ENCODE assay signal across 18 cellular contexts in the genomic region with DNA sequence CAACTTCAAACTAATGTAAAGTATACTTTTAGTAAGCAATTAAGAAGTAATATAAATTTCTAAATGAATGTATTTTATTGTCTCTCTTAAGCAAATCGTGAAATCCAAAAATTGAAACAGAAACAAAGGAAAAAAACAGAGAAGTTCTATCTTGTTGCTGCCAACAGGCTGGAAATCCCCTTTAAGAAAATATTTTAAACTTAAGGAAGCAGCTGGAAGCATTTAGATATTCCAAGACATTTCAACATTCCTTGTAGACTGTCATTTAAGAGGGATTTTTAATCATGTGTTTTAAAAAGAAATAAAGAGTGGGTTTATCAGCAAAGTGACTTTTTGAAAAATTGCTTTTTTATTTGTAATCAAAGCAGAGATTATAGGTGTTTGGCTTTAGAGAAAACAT.
DNase-seq lines count a peak whose midpoint lies in the region; ATAC-seq and TF ChIP-seq lines count a peak whose summit lies in the region.
"Had no signal": no experiment of that assay in that cellular context is flagged by ENCODE, and none has a peak within 500 bp of the region (broad histone marks: within the 10 kb centered on the region; RNA-seq: fewer than 3 reads in every experiment).

No MANE protein-coding gene starts in this region.

- TF ChIP-seq POLR2A in testis (IDR thresholded peaks at IDR 0.05) = no peak

- no peaks in the 10 kb centered on the region for H3K27me3 ChIP-seq in left ventricle myocardium inferior (ENCODE audit: low read depth)
- peaks cover 0 to 4% (median 0%) of the 10 kb centered on the region in 45 donors for H3K27me3 ChIP-seq in dorsolateral prefrontal cortex
- no peaks in the 10 kb centered on the region for H3K27me3 ChIP-seq in testis
- H3K27me3 ChIP-seq: BLaER1 had no signal

- ATAC-seq in left cardiac atrium (no peak), HG03460 (IDR thresholded peaks at IDR 0.05; ENCODE audit: unreplicated experiment) (no peak)
- ATAC-seq: GM12878, Panc1 had no signal

- peak overlapping the region; percentile 9 to 81 (median 58) for H3K27ac Mint-ChIP-seq in nephron
- H3K27ac Mint-ChIP-seq: CD4-positive, alpha-beta memory T cell had no signal

- TF ChIP-seq CTCF in left ventricle myocardium inferior (IDR thresholded peaks at IDR 0.05; ENCODE audit: borderline replicate concordance) (no peak), nephron (IDR thresholded peaks at IDR 0.05; ENCODE audit: unreplicated experiment in 3 of 3) (no peak), dorsolateral prefrontal cortex (IDR thresholded peaks at IDR 0.05 in 54 of 56, conservative IDR thresholded peaks at IDR 0.05 in 2 of 56; ENCODE audit: low read depth in 1 of 56, partially characterized antibody in 56 of 56) (no peak), testis (IDR thresholded peaks at IDR 0.05) (no peak)

- H3K4me3 Mint-ChIP-seq in nephron = no peak overlapping the region
- H3K4me3 Mint-ChIP-seq: CD4-positive, alpha-beta memory T cell had no signal

- intact Hi-C loops in left ventricle myocardium inferior (cut with micrococcal nuclease) (no loop called here), left cardiac atrium (cut with DNase I) (no loop called here), dorsolateral prefrontal cortex (cut with DNase I) (no loop called here), testis (cut with DNase I; ENCODE audit: low total_unique reads) (no loop called here)

- no peaks in the 10 kb centered on the region for H3K9me3 Mint-ChIP-seq in nephron

- WGBS in testis, 2 donors = 53 to 58% methylated on average over 1 of the region's 1 CpG

- peaks cover 14% of the 10 kb centered on the region for H3K4me1 Mint-ChIP-seq in nephron
- H3K4me1 Mint-ChIP-seq: CD4-positive, alpha-beta memory T cell had no signal

- H3K4me3 ChIP-seq in left ventricle myocardium inferior (peak overlapping the region; percentile 1), dorsolateral prefrontal cortex (no peak overlapping the region), testis (no peak overlapping the region)
- H3K4me3 ChIP-seq: BLaER1, GM12878, GM23248 had no signal

- no peaks in the 10 kb centered on the region for H3K27me3 Mint-ChIP-seq in nephron (ENCODE audit: low read depth)
- H3K27me3 Mint-ChIP-seq: CD4-positive, alpha-beta memory T cell had no signal

- H3K9me3 ChIP-seq in left ventricle myocardium inferior (replicated peaks) (no peaks in the 10 kb centered on the region), testis (no peaks in the 10 kb centered on the region)
- H3K9me3 ChIP-seq: BLaER1 had no signal

- H3K27ac ChIP-seq in left ventricle myocardium inferior (replicated peaks) (no peak overlapping the region), dorsolateral prefrontal cortex (no peak overlapping the region), testis (no peak overlapping the region)
- H3K27ac ChIP-seq: BLaER1, GM23248 had no signal

- H3K36me3 Mint-ChIP-seq in nephron (ENCODE audit: low read depth) = no peaks in the 10 kb centered on the region
- H3K36me3 Mint-ChIP-seq: CD4-positive, alpha-beta memory T cell had no signal

- H3K4me1 ChIP-seq in left ventricle myocardium inferior (peaks cover 4% of the 10 kb centered on the region), testis (no peaks in the 10 kb centered on the region)
- H3K4me1 ChIP-seq: BLaER1 had no signal

- DNase-seq in left ventricle myocardium inferior = no peak
- DNase-seq in left cardiac atrium = no peak
- peak; percentile 83 for DNase-seq in fibroblast of peridontal ligament (ENCODE audit: extremely low read depth)
- no peak for DNase-seq in COLO668 (lab: John Stamatoyannopoulos, UW; ENCODE audit: unreplicated experiment)
- DNase-seq in dorsolateral prefrontal cortex = no peak
- no peak for DNase-seq in testis
- DNase-seq: Calu3; CD4-positive, alpha-beta memory T cell; GM23248; HCEC 1CT; NCI-H1092 treated with DMSO at 0.1 percent for 48 hours; NCI-H146; NCI-H2081 treated with DMSO at 0.1 percent for 48 hours had no signal

- H3K36me3 ChIP-seq in left ventricle myocardium inferior (no peaks in the 10 kb centered on the region), testis (ENCODE audit: low read depth, missing control alignments) (no peaks in the 10 kb centered on the region)
- H3K36me3 ChIP-seq: BLaER1 had no signal
